In the genomic region with DNA sequence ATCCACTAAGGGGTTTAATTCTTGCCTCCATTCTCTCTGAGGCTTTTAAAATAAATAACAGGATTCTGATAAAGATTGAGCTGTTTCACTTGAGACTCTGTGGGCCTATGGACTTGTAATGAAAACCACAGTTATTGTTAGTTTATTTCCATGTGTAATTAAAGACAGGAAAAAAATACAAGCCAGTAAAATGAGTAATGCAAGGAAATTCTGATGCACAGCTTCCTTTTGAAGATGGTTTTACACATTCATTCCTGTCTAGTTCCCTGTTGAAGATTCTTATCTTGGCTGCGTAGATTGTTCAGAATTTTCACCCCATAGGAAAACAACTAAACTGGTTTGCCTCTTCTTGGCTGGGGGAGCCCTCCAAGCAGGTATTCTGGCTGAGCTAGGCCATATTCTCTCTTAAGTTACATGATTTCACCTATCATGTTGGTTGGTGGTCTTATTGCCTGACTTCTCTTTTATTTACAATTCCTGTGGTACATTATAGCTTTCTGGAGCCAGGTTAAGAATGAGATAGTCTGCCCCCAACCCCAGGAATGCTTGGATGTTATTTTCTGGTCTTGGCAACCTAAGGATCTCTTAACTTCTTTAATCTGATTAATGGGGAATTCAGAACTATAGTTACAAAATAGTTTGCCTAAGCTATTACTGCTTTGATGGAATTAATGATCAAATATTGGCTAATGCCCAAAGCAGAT, we compare ENCODE assay signal across 1 cellular context.
TF ChIP-seq lines count a peak whose summit lies in the region.

No MANE protein-coding gene starts in this region.

TF ChIP-seq in IMR-90, 13 proteins besides CTCF, POLR2A, EP300 and RAD21 (continued from another document):
- no peak for TF ChIP-seq RCOR1 (IDR thresholded peaks at IDR 0.05; ENCODE audit: insufficient replicate concordance, low read length)
- TF ChIP-seq CEBPB (IDR thresholded peaks at IDR 0.05; ENCODE audit: low read depth, low read length): no peak
- no peak for TF ChIP-seq MXI1 (IDR thresholded peaks at IDR 0.05; ENCODE audit: borderline replicate concordance, low read depth, low read length)
- TF ChIP-seq CHD1 (IDR thresholded peaks at IDR 0.05; ENCODE audit: low read depth, low read length): no peak
- TF ChIP-seq NFE2L2 (IDR thresholded peaks at IDR 0.05; ENCODE audit: low read depth, low read length): no peak
- TF ChIP-seq FOS (IDR thresholded peaks at IDR 0.05; ENCODE audit: low read depth, low read length): peak; percentile 43; the same call in 1 of the 2 replicates
- no peak for TF ChIP-seq RFX5 (IDR thresholded peaks at IDR 0.05; ENCODE audit: low read depth, low read length)
